Comparison of ENCODE assay signal across 26 cellular contexts in the genomic region with DNA sequence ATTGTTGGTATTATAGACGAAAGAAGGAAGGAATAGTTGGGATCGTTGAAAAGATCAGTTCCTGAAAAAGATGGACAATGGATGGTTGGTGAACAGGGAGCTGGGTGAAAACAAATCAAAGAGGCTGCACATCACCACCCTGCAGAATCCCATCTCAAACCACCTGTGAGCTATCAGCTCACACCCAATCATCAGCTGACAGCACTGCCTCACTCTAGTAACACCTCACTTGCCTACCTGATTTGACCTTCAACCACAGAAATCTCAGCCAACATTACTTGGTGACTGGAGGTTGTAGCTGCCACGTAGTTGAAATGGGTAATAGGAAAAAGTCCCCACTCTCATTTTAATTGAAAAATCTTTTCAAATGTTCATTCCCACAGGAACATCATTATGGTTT.
DNase-seq lines count a peak whose midpoint lies in the region; ATAC-seq, FAIRE-seq and TF ChIP-seq lines count a peak whose summit lies in the region.
"Had no signal": no experiment of that assay in that cellular context is flagged by ENCODE, and none has a peak within 500 bp of the region (broad histone marks: within the 10 kb centered on the region; RNA-seq: fewer than 3 reads in every experiment).

No MANE protein-coding gene starts in this region.

- dilution Hi-C loops in keratinocyte (cut with MboI; ENCODE audit: extremely low pct_ligation_motif_present, low sequenced_read_pairs), result no loop called here

- no peak for DNase-seq in GM12891 (ENCODE audit: insufficient read length, low spot score)
- DNase-seq in H54 (ENCODE audit: insufficient read length, low spot score), result no peak
- no peak for DNase-seq in keratinocyte (ENCODE audit: low read depth, low spot score)
- DNase-seq in sciatic nerve (ENCODE audit: low spot score), result no peak
- no peak for DNase-seq in T-helper 1 cell
- DNase-seq: ACHN; activated CD4-positive, alpha-beta T cell treated with anti-CD3 and anti-CD28 coated beads, Interleukin-2, amount 10 ng/mL, durations not matched to agents 24 days and 14 days; activated CD8-positive, alpha-beta memory T cell treated with anti-CD3 and anti-CD28 coated beads, Interleukin-2, amount 50 U/mL, for 4 hours; activated effector memory CD4-positive, alpha-beta T cell treated with Interleukin-2 at 50 U/mL for 16 hours; C1 segment of cervical spinal cord; foreskin fibroblast; H7; mesendoderm; natural killer cell; NCI-H1092; NCI-H2081 treated with DMSO at 0.1 percent for 48 hours; NCI-H510A; SHP77; stimulated activated CD4-positive, alpha-beta T cell treated with anti-CD3 and anti-CD28 coated beads, Interleukin-2, amount 100 ng/mL, for 24 hours; stimulated activated naive CD8-positive, alpha-beta T cell treated with anti-CD3 and anti-CD28 coated beads, Interleukin-15, Interleukin-2, amounts not matched to agents 100 U/mL and 50 U/mL, for 24 hours had no signal

- H3K4me2 ChIP-seq in keratinocyte (ENCODE audit: control insufficient read depth, extremely low read depth, insufficient read depth, low read depth, low read length), result no peak overlapping the region

- H3K36me3 ChIP-seq in keratinocyte (ENCODE audit: control insufficient read depth in 2 of 2, extremely low read depth in 1 of 2, insufficient read depth in 2 of 2, low read length in 2 of 2), result no peaks in the 10 kb centered on the region

- peak; percentile 85 for FAIRE-seq in GM12891 (lab: Jason Lieb, UNC)
- peak; percentile 77 for FAIRE-seq in H54 (lab: Jason Lieb, UNC)
- no peak for FAIRE-seq in keratinocyte (lab: Jason Lieb, UNC)
- FAIRE-seq: bronchial epithelial cell had no signal

- TF ChIP-seq CTCF in keratinocyte (optimal IDR thresholded peaks at IDR 0.05 in 1 of 3, IDR thresholded peaks at IDR 0.05 in 1 of 3, conservative IDR thresholded peaks at IDR 0.05 in 1 of 3; ENCODE audit: extremely low read depth in 1 of 3, insufficient read depth in 2 of 3, low read length in 3 of 3), result no peak

- H3K9me3 Mint-ChIP-seq in activated T-helper 17 cell treated with anti-CD3 and anti-CD28 coated beads, Interleukin-2, amount 50 U/mL, for 72 hours, result no peaks in the 10 kb centered on the region
- H3K9me3 Mint-ChIP-seq: activated CD4-positive, alpha-beta T cell treated with anti-CD3 and anti-CD28 coated beads, Interleukin-2, amount 10 ng/mL, durations not matched to agents 24 days and 14 days; natural killer cell had no signal

- TF ChIP-seq POLR2A in GM12891 (IDR thresholded peaks at IDR 0.05; ENCODE audit: low read depth, low read length) (no peak), H54 (IDR thresholded peaks at IDR 0.05; ENCODE audit: low read depth, low read length) (no peak)

- H3K4me1 ChIP-seq in keratinocyte (ENCODE audit: control insufficient read depth, extremely low read depth, insufficient read depth, low read length), result peaks cover 49% of the 10 kb centered on the region
- H3K4me1 ChIP-seq: parathyroid adenoma had no signal

- H3K27ac ChIP-seq in keratinocyte (ENCODE audit: control insufficient read depth, insufficient read depth, low read length), result peak overlapping the region; percentile 26
- H3K27ac ChIP-seq: epithelial cell of prostate, parathyroid adenoma had no signal

- no peak overlapping the region for H3K4me3 ChIP-seq in keratinocyte (ENCODE audit: control insufficient read depth in 2 of 3, extremely low read depth in 1 of 3, insufficient read depth in 2 of 3, low read depth in 1 of 3, low read length in 3 of 3)

- intact Hi-C loops in sciatic nerve (cut with DNase I), result no loop called here

- H2AFZ ChIP-seq in keratinocyte (ENCODE audit: control insufficient read depth, low read length), result no peak overlapping the region
- H2AFZ ChIP-seq: parathyroid adenoma had no signal

- H3K9ac ChIP-seq in keratinocyte (ENCODE audit: control insufficient read depth, extremely low read depth, insufficient read depth, low read length), result no peak overlapping the region
- H3K9ac ChIP-seq: parathyroid adenoma had no signal

- ATAC-seq in activated T-helper 17 cell treated with anti-CD3 and anti-CD28 coated beads, Interleukin-2, amount 50 U/mL, for 72 hours (replicated peaks), result peak; percentile 40
- ATAC-seq in sciatic nerve (no peak), GM19463 (IDR thresholded peaks at IDR 0.05; ENCODE audit: unreplicated experiment) (no peak), GM18873 (IDR thresholded peaks at IDR 0.05; ENCODE audit: low FRiP score, unreplicated experiment) (no peak)
- ATAC-seq: natural killer cell; stimulated activated naive CD8-positive, alpha-beta T cell treated with anti-CD3 and anti-CD28 coated beads, Interleukin-15, Interleukin-2, amounts not matched to agents 100 U/mL and 50 U/mL, for 24 hours had no signal

- no peaks in the 10 kb centered on the region for H3K79me2 ChIP-seq in keratinocyte (ENCODE audit: control insufficient read depth, insufficient read depth, low read length)

- H3K27me3 Mint-ChIP-seq in activated T-helper 17 cell treated with anti-CD3 and anti-CD28 coated beads, Interleukin-2, amount 50 U/mL, for 72 hours, result no peaks in the 10 kb centered on the region

- no peak overlapping the region for H3K27ac Mint-ChIP-seq in activated T-helper 17 cell treated with anti-CD3 and anti-CD28 coated beads, Interleukin-2, amount 50 U/mL, for 72 hours
- H3K27ac Mint-ChIP-seq: activated CD4-positive, alpha-beta T cell treated with anti-CD3 and anti-CD28 coated beads, Interleukin-2, amount 10 ng/mL, durations not matched to agents 24 days and 14 days; natural killer cell had no signal

- no peak overlapping the region for H3K4me3 Mint-ChIP-seq in activated T-helper 17 cell treated with anti-CD3 and anti-CD28 coated beads, Interleukin-2, amount 50 U/mL, for 72 hours
- H3K4me3 Mint-ChIP-seq: activated CD4-positive, alpha-beta T cell treated with anti-CD3 and anti-CD28 coated beads, Interleukin-2, amount 10 ng/mL, durations not matched to agents 24 days and 14 days; natural killer cell had no signal

- H3K36me3 Mint-ChIP-seq in activated T-helper 17 cell treated with anti-CD3 and anti-CD28 coated beads, Interleukin-2, amount 50 U/mL, for 72 hours (ENCODE audit: low read depth), result no peaks in the 10 kb centered on the region
- H3K36me3 Mint-ChIP-seq: natural killer cell had no signal

- no peaks in the 10 kb centered on the region for H4K20me1 ChIP-seq in keratinocyte (ENCODE audit: control insufficient read depth, extremely low read depth, insufficient read depth, low read length)

- peaks cover 5% of the 10 kb centered on the region for H3K4me1 Mint-ChIP-seq in activated T-helper 17 cell treated with anti-CD3 and anti-CD28 coated beads, Interleukin-2, amount 50 U/mL, for 72 hours
- H3K4me1 Mint-ChIP-seq: natural killer cell had no signal

- no peaks in the 10 kb centered on the region for H3K27me3 ChIP-seq in keratinocyte (ENCODE audit: control insufficient read depth, extremely low read depth, insufficient read depth, low read length)

- H3K9me3 ChIP-seq in keratinocyte (ENCODE audit: control insufficient read depth, low read depth, low read length), result no peaks in the 10 kb centered on the region

- H3K9me1 ChIP-seq in keratinocyte (ENCODE audit: control insufficient read depth, extremely low read depth, insufficient read depth, low read length), result no peaks in the 10 kb centered on the region

TF ChIP-seq in GM12891, 5 proteins besides CTCF, POLR2A, EP300 and RAD21:
- no peak for TF ChIP-seq POU2F2 (IDR thresholded peaks at IDR 0.05; ENCODE audit: low read depth, low read length)
